ENCODE assay signal across 8 cellular contexts in genomic region chr1:180632326-180633088, GRCh38. TPM values are rescaled to one million over a fixed set of nuclear protein-coding genes. Genes with fewer than 3 reads are reported as not detected.
DNase-seq lines count a peak whose midpoint lies in the region; ATAC-seq, FAIRE-seq and TF ChIP-seq lines count a peak whose summit lies in the region.

No MANE protein-coding gene starts in this region.

- H3K4me1 ChIP-seq in SJCRH30 = peaks cover 7% of the 10 kb centered on the region; the same call in 1 of the 2 replicates
- H3K4me1 ChIP-seq in adipocyte (ENCODE audit: control insufficient read depth, insufficient read depth, low read length) = peaks cover 35% of the 10 kb centered on the region
- H3K4me1 ChIP-seq in right atrium auricular region = peaks cover 0 to 39% of the 10 kb centered on the region in 2 donors

- H3K9me3 ChIP-seq in SJCRH30 (replicated peaks) (no peaks in the 10 kb centered on the region), adipocyte (ENCODE audit: control insufficient read depth, low read length) (no peaks in the 10 kb centered on the region), right atrium auricular region (no peaks in the 10 kb centered on the region)

- H3K27me3 ChIP-seq in SJCRH30 (no peaks in the 10 kb centered on the region), adipocyte (replicated peaks; ENCODE audit: control insufficient read depth, insufficient read depth, low read length) (no peaks in the 10 kb centered on the region), right atrium auricular region (no peaks in the 10 kb centered on the region)

- DNase-seq in D721Med (ENCODE audit: insufficient read length, low spot score) = no peak
- peak in 1 of 2 experiments; percentile 51 for DNase-seq in SJCRH30
- peak; percentile 79 for DNase-seq in adipocyte (ENCODE audit: low read depth)
- no peak for DNase-seq in right atrium auricular region (ENCODE audit: low spot score)
- DNase-seq in retinal pigment epithelial cell (ENCODE audit: low read depth) = no peak
- no peak for DNase-seq in T1000 (lab: John Stamatoyannopoulos, UW)

- ATAC-seq in GM19463 (IDR thresholded peaks at IDR 0.05; ENCODE audit: unreplicated experiment) (peak; percentile 33), HG03565 (IDR thresholded peaks at IDR 0.05; ENCODE audit: unreplicated experiment) (peak; percentile 25)

- no peak for FAIRE-seq in D721Med (lab: Jason Lieb, UNC)

- peak; percentile 38 for TF ChIP-seq CTCF in D721Med (IDR thresholded peaks at IDR 0.05; ENCODE audit: insufficient read depth, missing control alignments)
- TF ChIP-seq CTCF in right atrium auricular region (IDR thresholded peaks at IDR 0.05) = peak in 1 of 2 donors; percentile 43
- TF ChIP-seq CTCF in retinal pigment epithelial cell (conservative IDR thresholded peaks at IDR 0.05; ENCODE audit: low read depth, low read length) = peak; percentile 41

- H3K27ac ChIP-seq in SJCRH30 = peak overlapping the region; percentile 66
- H3K27ac ChIP-seq in right atrium auricular region = peak overlapping the region; percentile 94 to 97

- peak overlapping the region; percentile 92 for H3K9ac ChIP-seq in adipocyte (ENCODE audit: low read length)

- no peaks in the 10 kb centered on the region for H3K36me3 ChIP-seq in SJCRH30
- H3K36me3 ChIP-seq in adipocyte (ENCODE audit: control insufficient read depth, insufficient read depth, low read length, severe bottlenecking) = no peaks in the 10 kb centered on the region
- H3K36me3 ChIP-seq in right atrium auricular region = no peaks in the 10 kb centered on the region

- H3K4me3 ChIP-seq in SJCRH30 (peak overlapping the region; percentile 94), adipocyte (ENCODE audit: low read length) (peak overlapping the region; percentile 94), right atrium auricular region (peak overlapping the region; percentile 91 to 95), retinal pigment epithelial cell (ENCODE audit: low read length) (peak overlapping the region; percentile 88)

RNA-seq across cellular contexts. Expression of gene XPR1, which starts 0.7 kb away (rescaled TPM):
- total RNA-seq in SJCRH30 (2014; rRNA removed; shearing (Covaris generic)) = 29.8 and 30.6 TPM in 2 replicates
- total RNA-seq in right atrium auricular region = 10 to 100 TPM; 30.0 to 53.0 TPM
